In the genomic region with DNA sequence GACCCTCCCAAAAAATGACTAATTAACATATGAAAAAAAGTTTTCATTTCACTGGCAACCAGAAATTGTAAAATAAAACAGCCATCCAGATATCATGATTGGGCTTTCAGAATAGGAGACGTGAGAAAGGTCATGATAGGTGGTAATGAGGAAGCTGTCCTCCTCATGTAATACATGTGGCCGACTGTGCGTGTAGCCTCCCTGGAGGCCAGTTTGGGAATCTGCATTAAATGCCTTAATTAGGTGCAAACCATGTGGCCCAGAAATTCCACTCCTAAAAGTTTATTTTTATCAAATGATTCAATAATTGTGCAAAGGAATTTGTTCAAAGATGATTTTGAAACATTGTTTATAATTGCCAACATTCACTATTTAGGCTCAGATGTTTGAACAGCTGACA, we compare ENCODE assay signal across 27 cellular contexts.
"Had no signal": no experiment of that assay in that cellular context is flagged by ENCODE, and none has a peak within 500 bp of the region (broad histone marks: within the 10 kb centered on the region; RNA-seq: fewer than 3 reads in every experiment).

No MANE protein-coding gene starts in this region.

- H3K4me3 ChIP-seq: ascending aorta, esophagus muscularis mucosa, heart right ventricle, lower lobe of right lung, pancreas, psoas muscle, tibial nerve had no signal

- H3K36me3 Mint-ChIP-seq: activated CD4-positive, alpha-beta memory T cell treated with anti-CD3 and anti-CD28 coated beads for 36 hours; activated naive CD4-positive, alpha-beta T cell treated with anti-CD3 and anti-CD28 coated beads, Interleukin-2, amount 10 ng/mL, durations not matched to agents 7 days and 5 days; activated naive CD8-positive, alpha-beta T cell treated with anti-CD3 and anti-CD28 coated beads, Interleukin-2, amount 10 ng/mL, durations not matched to agents 7 days and 5 days had no signal

- H3K27me3 ChIP-seq: ascending aorta, esophagus muscularis mucosa, heart right ventricle, neutrophil, pancreas, tibial nerve had no signal

- H3K9me3 Mint-ChIP-seq: activated CD4-positive, alpha-beta memory T cell treated with anti-CD3 and anti-CD28 coated beads for 36 hours; activated naive CD4-positive, alpha-beta T cell treated with anti-CD3 and anti-CD28 coated beads, Interleukin-2, amount 10 ng/mL, durations not matched to agents 7 days and 5 days; activated naive CD8-positive, alpha-beta T cell treated with anti-CD3 and anti-CD28 coated beads, Interleukin-2, amount 10 ng/mL, durations not matched to agents 7 days and 5 days; activated T-helper 1 cell treated with anti-CD3 and anti-CD28 coated beads, Interleukin-12 subunit alpha, Interleukin-12 subunit beta, Interleukin-2, Interleukin-4 antibody, amounts not matched to agents 30 ng/mL and 10 ng/mL and 1 ng/mL, durations not matched to agents 14 hours and 24 hours and 36 hours; dendritic cell treated with granulocyte-macrophage colony-stimulating factor and Interleukin-4, amounts not matched to agents 40 ng/mL and 50 ng/mL, for 4 days; nephron progenitor cell; T-helper 1 cell treated with Interleukin-12 subunit alpha and Interleukin-12 subunit beta and Interleukin-4 antibody, amounts not matched to agents 30 μg/mL and 1 μg/mL, for 36 hours had no signal

- H3K27ac Mint-ChIP-seq: activated CD4-positive, alpha-beta memory T cell treated with anti-CD3 and anti-CD28 coated beads for 36 hours; activated naive CD4-positive, alpha-beta T cell treated with anti-CD3 and anti-CD28 coated beads, Interleukin-2, amount 10 ng/mL, durations not matched to agents 7 days and 5 days; activated naive CD8-positive, alpha-beta T cell treated with anti-CD3 and anti-CD28 coated beads, Interleukin-2, amount 10 ng/mL, durations not matched to agents 7 days and 5 days; activated T-helper 1 cell treated with anti-CD3 and anti-CD28 coated beads, Interleukin-12 subunit alpha, Interleukin-12 subunit beta, Interleukin-2, Interleukin-4 antibody, amounts not matched to agents 30 ng/mL and 10 ng/mL and 1 ng/mL, durations not matched to agents 14 hours and 24 hours and 36 hours; dendritic cell treated with granulocyte-macrophage colony-stimulating factor and Interleukin-4, amounts not matched to agents 40 ng/mL and 50 ng/mL, for 4 days; nephron progenitor cell; T-helper 1 cell treated with Interleukin-12 subunit alpha and Interleukin-12 subunit beta and Interleukin-4 antibody, amounts not matched to agents 30 μg/mL and 1 μg/mL, for 36 hours had no signal

- ATAC-seq: activated CD4-positive, CD25-positive, alpha-beta regulatory T cell treated with anti-CD3 and anti-CD28 coated beads, Interleukin-2, amount 50 U/mL, for 24 hours; heart right ventricle; left lobe of liver; lower lobe of right lung; psoas muscle had no signal

- H3K27me3 Mint-ChIP-seq: activated CD4-positive, alpha-beta memory T cell treated with anti-CD3 and anti-CD28 coated beads for 36 hours; activated naive CD4-positive, alpha-beta T cell treated with anti-CD3 and anti-CD28 coated beads, Interleukin-2, amount 10 ng/mL, durations not matched to agents 7 days and 5 days; activated naive CD8-positive, alpha-beta T cell treated with anti-CD3 and anti-CD28 coated beads, Interleukin-2, amount 10 ng/mL, durations not matched to agents 7 days and 5 days; dendritic cell treated with granulocyte-macrophage colony-stimulating factor and Interleukin-4, amounts not matched to agents 40 ng/mL and 50 ng/mL, for 4 days had no signal

- H3K27ac ChIP-seq: ascending aorta, esophagus muscularis mucosa, lower lobe of right lung, neutrophil, pancreas, psoas muscle, tibial nerve, WERI-Rb-1 had no signal

- H3K4me1 ChIP-seq: lower lobe of right lung had no signal

- H3K4me3 Mint-ChIP-seq: activated CD4-positive, alpha-beta memory T cell treated with anti-CD3 and anti-CD28 coated beads for 36 hours; activated naive CD4-positive, alpha-beta T cell treated with anti-CD3 and anti-CD28 coated beads, Interleukin-2, amount 10 ng/mL, durations not matched to agents 7 days and 5 days; activated naive CD8-positive, alpha-beta T cell treated with anti-CD3 and anti-CD28 coated beads, Interleukin-2, amount 10 ng/mL, durations not matched to agents 7 days and 5 days; activated T-helper 1 cell treated with anti-CD3 and anti-CD28 coated beads, Interleukin-12 subunit alpha, Interleukin-12 subunit beta, Interleukin-2, Interleukin-4 antibody, amounts not matched to agents 30 ng/mL and 10 ng/mL and 1 ng/mL, durations not matched to agents 14 hours and 24 hours and 36 hours; dendritic cell treated with granulocyte-macrophage colony-stimulating factor and Interleukin-4, amounts not matched to agents 40 ng/mL and 50 ng/mL, for 4 days; nephron progenitor cell; T-helper 1 cell treated with Interleukin-12 subunit alpha and Interleukin-12 subunit beta and Interleukin-4 antibody, amounts not matched to agents 30 μg/mL and 1 μg/mL, for 36 hours had no signal

- H3K9me3 ChIP-seq: ascending aorta, esophagus muscularis mucosa, heart right ventricle, lower lobe of right lung, neutrophil, pancreas, psoas muscle, tibial nerve had no signal

- H3K36me3 ChIP-seq: ascending aorta, esophagus muscularis mucosa, heart right ventricle, lower lobe of right lung, neutrophil, pancreas, tibial nerve, WERI-Rb-1 had no signal

- H3K4me1 Mint-ChIP-seq: activated naive CD4-positive, alpha-beta T cell treated with anti-CD3 and anti-CD28 coated beads, Interleukin-2, amount 10 ng/mL, durations not matched to agents 7 days and 5 days; activated naive CD8-positive, alpha-beta T cell treated with anti-CD3 and anti-CD28 coated beads, Interleukin-2, amount 10 ng/mL, durations not matched to agents 7 days and 5 days had no signal

- DNase-seq: activated CD4-positive, alpha-beta memory T cell treated with anti-CD3 and anti-CD28 coated beads for 36 hours; activated CD4-positive, alpha-beta T cell treated with anti-CD3 and anti-CD28 coated beads for 48 hours; activated CD8-positive, alpha-beta memory T cell treated with anti-CD3 and anti-CD28 coated beads, Interleukin-2, amount 50 U/mL, for 4 hours; activated effector memory CD4-positive, alpha-beta T cell treated with anti-CD3 and anti-CD28 coated beads, Interleukin-2, amount 50 U/mL, for 16 hours; activated naive CD4-positive, alpha-beta T cell treated with anti-CD3 and anti-CD28 coated beads, Interleukin-2, amount 10 ng/mL, durations not matched to agents 7 days and 5 days; activated naive CD8-positive, alpha-beta T cell treated with anti-CD3 and anti-CD28 coated beads, Interleukin-2, amount 10 ng/mL, durations not matched to agents 7 days and 5 days; activated T-cell treated with anti-CD3 and anti-CD28 coated beads, Interleukin-2, amount 50 U/mL, for 1 hour; caudate nucleus; foreskin melanocyte; heart right ventricle; kidney glomerular epithelial cell; lower lobe of right lung; nephron progenitor cell; pancreas; psoas muscle; stimulated activated naive CD4-positive, alpha-beta T cell; T-helper 9 cell; WERI-Rb-1 had no signal
